Comparison of ENCODE assay signal across 13 cellular contexts in genomic region chr6:116697475-116697874, GRCh38. TPM values are rescaled to one million over a fixed set of nuclear protein-coding genes. Genes with fewer than 3 reads are reported as not detected.
A peak's percentile ranks its signal among the peaks of the same experiment; 100 is the strongest.
DNase-seq lines count a peak whose midpoint lies in the region; ATAC-seq lines count a peak whose summit lies in the region.
"Had no signal": no experiment of that assay in that cellular context is flagged by ENCODE, and none has a peak within 500 bp of the region (broad histone marks: within the 10 kb centered on the region; RNA-seq: fewer than 3 reads in every experiment).

No MANE protein-coding gene starts in this region.

- CTCF ChIA-PET in T-cell (lab: Charles Lee), result no interaction called here

- no peak overlapping the region for H3K4me3 Mint-ChIP-seq in T-cell
- H3K4me3 Mint-ChIP-seq: neural progenitor cell had no signal

- intact Hi-C loops in aorta (cut with DNase I), result no loop called here

- ATAC-seq in GM18508 (IDR thresholded peaks at IDR 0.05; ENCODE audit: insufficient read depth, unreplicated experiment) (peak; percentile 82), GM21390 (IDR thresholded peaks at IDR 0.05; ENCODE audit: unreplicated experiment) (peak; percentile 56), HG03135 (IDR thresholded peaks at IDR 0.05; ENCODE audit: unreplicated experiment) (peak; percentile 76), T-cell (replicated peaks in 1 of 4) (no peak), aorta (ENCODE audit: low FRiP score) (no peak)
- no peak for ATAC-seq in stimulated activated naive CD8-positive, alpha-beta T cell treated with anti-CD3 and anti-CD28 coated beads, Interleukin-15, Interleukin-2, amounts not matched to agents 100 U/mL and 50 U/mL, for 24 hours
- ATAC-seq: SK-N-SH treated with all-trans-retinoic acid at 6 μM for 48 hours had no signal

- peaks cover 46 to 51% (median 49%) of the 10 kb centered on the region in 3 donors for H3K4me1 Mint-ChIP-seq in T-cell
- H3K4me1 Mint-ChIP-seq: neural progenitor cell had no signal

- peaks cover 56% of the 10 kb centered on the region for H3K36me3 Mint-ChIP-seq in T-cell

- no peaks in the 10 kb centered on the region for H3K9me3 ChIP-seq in aorta (ENCODE audit: control insufficient read depth, low read length)

- H3K27ac ChIP-seq in aorta (ENCODE audit: low read depth in 1 of 2, low read length in 2 of 2), result no peak overlapping the region
- H3K27ac ChIP-seq: neural progenitor cell had no signal

- POLR2A ChIA-PET in T-cell (lab: Charles Lee), result no interaction called here

- H3K4me1 ChIP-seq in aorta (ENCODE audit: control insufficient read depth in 1 of 2, insufficient read depth in 2 of 2, low read length in 2 of 2), result no peaks in the 10 kb centered on the region

- H3K4me3 ChIP-seq in aorta (ENCODE audit: low read length in 2 of 2), result no peak overlapping the region
- H3K4me3 ChIP-seq: neural progenitor cell had no signal

- no peaks in the 10 kb centered on the region for H3K9me3 Mint-ChIP-seq in T-cell

- peak overlapping the region; percentile 9 to 29 for H3K27ac Mint-ChIP-seq in T-cell
- H3K27ac Mint-ChIP-seq: neural progenitor cell had no signal

- DNase-seq in T-cell (no peak), C1 segment of cervical spinal cord (lab: John Stamatoyannopoulos, UW) (no peak), HCEC 1CT (no peak), aorta (no peak)
- DNase-seq in stimulated activated naive CD8-positive, alpha-beta T cell treated with anti-CD3 and anti-CD28 coated beads, Interleukin-15, Interleukin-2, amounts not matched to agents 100 U/mL and 50 U/mL, for 24 hours, result no peak
- DNase-seq: NCI-H1105; NCI-H526; stimulated activated CD8-positive, alpha-beta memory T cell treated with anti-CD3 and anti-CD28 coated beads, Interleukin-4, amount 100 ng/mL, for 48 hours had no signal

- H3K27me3 Mint-ChIP-seq in T-cell, result no peaks in the 10 kb centered on the region

- H3K36me3 ChIP-seq in aorta (ENCODE audit: control insufficient read depth in 1 of 2, insufficient read depth in 2 of 2, low read length in 1 of 2), result no peaks in the 10 kb centered on the region

- H3K27me3 ChIP-seq in aorta (ENCODE audit: control insufficient read depth in 1 of 2, insufficient read depth in 2 of 2, low read length in 1 of 2), result no peaks in the 10 kb centered on the region
- H3K27me3 ChIP-seq: neural progenitor cell had no signal

RNA-seq across cellular contexts. Expression of gene KPNA5, which starts 16.5 kb away (rescaled TPM):
- 10 to 100 TPM; 41.3 to 57.3 (median 45.6) TPM for total RNA-seq in T-cell
- 10 to 100 TPM; 18.9 to 21.7 TPM for total RNA-seq in aorta
- 1 to 10 TPM; 3.4 to 3.8 TPM for polyA plus RNA-seq in aorta

RNA-seq across cellular contexts. Expression of gene ZUP1, which starts 28.9 kb away (rescaled TPM):
- total RNA-seq in T-cell (10 to 100 TPM; 10.4 to 14.1 (median 11.4) TPM), aorta (10 to 100 TPM; 11.4 TPM)
- 1 to 10 TPM; 4.6 to 7.1 TPM for polyA plus RNA-seq in aorta

Comparison
In these comparisons a context has a peak if more than half of its experiments do, and no peak if none do; other contexts are left out.
1. ATAC-seq: peak in GM18508 (single experiment), GM21390 (single experiment) and HG03135 (single experiment); none in T-cell (0 of 4), aorta (single experiment) and stimulated activated naive CD8-positive, alpha-beta T cell treated with anti-CD3 and anti-CD28 coated beads, Interleukin-15, Interleukin-2, amounts not matched to agents 100 U/mL and 50 U/mL, for 24 hours (single experiment).